ENCODE assay signal across 8 cellular contexts in genomic region chr12:6723607-6724408, GRCh38. TPM values are rescaled to one million over a fixed set of nuclear protein-coding genes. Genes with fewer than 3 reads are reported as not detected.
DNase-seq lines count a peak whose midpoint lies in the region; ATAC-seq and FAIRE-seq lines count a peak whose summit lies in the region.

TSS of gene COPS7A (plus strand) at chr12:6724046. CDS start at chr12:6724657, 611 bp downstream.

- H3K27me3 ChIP-seq in muscle layer of colon (ENCODE audit: control insufficient read depth in 1 of 2, insufficient read depth in 2 of 2, low read length in 2 of 2): no peaks in the 10 kb centered on the region

- H3K27me3 Mint-ChIP-seq in activated T-cell treated with anti-CD3 and anti-CD28 coated beads, Interleukin-2, amount 50 U/mL, for 72 hours (ENCODE audit: low read depth): no peaks in the 10 kb centered on the region

- H3K27ac ChIP-seq in KOPT-K1 (ENCODE audit: low read depth, low read length, poor library complexity, severe bottlenecking) (peak within 1 kb of the TSS; percentile 72), muscle layer of colon (ENCODE audit: low read depth, low read length) (peak within 1 kb of the TSS; percentile 70)

- H3K36me3 ChIP-seq in KOPT-K1 (ENCODE audit: insufficient read depth, low read length) (peaks cover 15% of the 10 kb centered on the region), muscle layer of colon (ENCODE audit: insufficient read depth, low read length) (peaks cover 19% of the 10 kb centered on the region)

- peaks cover 14% of the 10 kb centered on the region for H3K4me1 ChIP-seq in muscle layer of colon (ENCODE audit: insufficient read depth, low read length)

- H3K27ac Mint-ChIP-seq in activated T-cell treated with anti-CD3 and anti-CD28 coated beads, Interleukin-2, amount 50 U/mL, for 72 hours: peak within 1 kb of the TSS; percentile 96

- peaks cover 1 to 6% of the 10 kb centered on the region in 2 donors for H3K36me3 Mint-ChIP-seq in activated T-cell treated with anti-CD3 and anti-CD28 coated beads, Interleukin-2, amount 50 U/mL, for 72 hours (ENCODE audit: insufficient read depth in 2 of 2)

- peaks cover 30% of the 10 kb centered on the region for H3K4me1 Mint-ChIP-seq in activated T-cell treated with anti-CD3 and anti-CD28 coated beads, Interleukin-2, amount 50 U/mL, for 72 hours (ENCODE audit: low read depth)

- peak within 1 kb of the TSS; percentile 52 to 64 for H3K4me3 ChIP-seq in muscle layer of colon (ENCODE audit: low read depth in 1 of 2, low read length in 2 of 2)

- FAIRE-seq in RCC 7860 (lab: Jason Lieb, UNC): peak; percentile 93

- DNase-seq in DMS79 (lab: John Stamatoyannopoulos, UW) (peak; percentile 99), RCC 7860 (ENCODE audit: low spot score) (peak; percentile 97)
- peak; percentile 97 to 98 for DNase-seq in activated T-cell treated with anti-CD3 and anti-CD28 coated beads, Interleukin-2, amount 50 U/mL, for 72 hours
- DNase-seq in stimulated activated CD8-positive, alpha-beta memory T cell treated with anti-CD3 and anti-CD28 coated beads, Interleukin-7, amount 100 ng/mL, for 24 hours (ENCODE audit: low read depth): peak; percentile 91

- H3K9me3 ChIP-seq in KOPT-K1 (ENCODE audit: insufficient read depth, low read length, poor library complexity, severe bottlenecking): no peaks in the 10 kb centered on the region
- no peaks in the 10 kb centered on the region for H3K9me3 ChIP-seq in muscle layer of colon (ENCODE audit: low read length)

- peak within 1 kb of the TSS; percentile 95 to 98 for H3K4me3 Mint-ChIP-seq in activated T-cell treated with anti-CD3 and anti-CD28 coated beads, Interleukin-2, amount 50 U/mL, for 72 hours

- ATAC-seq in GM21786 (IDR thresholded peaks at IDR 0.05; ENCODE audit: unreplicated experiment): peak; percentile 93
- peak; percentile 97 for ATAC-seq in activated T-cell treated with anti-CD3 and anti-CD28 coated beads, Interleukin-2, amount 50 U/mL, for 72 hours (replicated peaks in 1 of 2)
- ATAC-seq in esophagus mucosa: peak; percentile 97

- no peaks in the 10 kb centered on the region for H3K9me3 Mint-ChIP-seq in activated T-cell treated with anti-CD3 and anti-CD28 coated beads, Interleukin-2, amount 50 U/mL, for 72 hours

- H3K9ac ChIP-seq in muscle layer of colon (ENCODE audit: low read length): peak within 1 kb of the TSS; percentile 28

RNA-seq across cellular contexts. Expression of gene COPS7A, which starts in this region (rescaled TPM):
- total RNA-seq in activated T-cell treated with anti-CD3 and anti-CD28 coated beads, Interleukin-2, amount 50 U/mL, for 72 hours: 10 to 100 TPM; 30.2 to 39.7 TPM
- total RNA-seq in esophagus mucosa: 54.3 TPM

Comparison
In these comparisons a context has a peak if more than half of its experiments do, and no peak if none do; other contexts are left out.
1. Peak in every context shown above with its lines: DNase-seq, ATAC-seq, H3K4me3 ChIP-seq and H3K27ac ChIP-seq.